16 cellular contexts compared by ENCODE assay signal in the genomic region with DNA sequence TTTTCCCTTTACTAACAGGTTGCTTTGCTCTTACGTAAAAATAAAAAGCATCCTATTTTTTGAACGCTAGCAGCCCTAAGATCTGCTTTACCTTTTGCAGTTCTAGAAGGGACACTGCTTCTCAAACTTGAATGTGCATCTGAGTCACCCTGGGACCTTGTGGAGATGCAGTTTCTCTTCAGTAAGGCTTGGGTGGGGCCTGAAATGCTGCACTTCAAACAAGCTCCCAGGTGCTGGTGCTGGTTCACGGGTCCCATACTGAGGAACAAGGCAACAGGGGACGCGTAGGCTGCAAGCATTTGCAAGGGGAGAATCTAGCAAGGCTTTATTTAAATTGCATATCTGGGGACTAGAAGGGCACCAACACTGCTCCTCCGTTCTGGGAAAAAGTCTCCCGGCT. TPM values are rescaled to one million over a fixed set of nuclear protein-coding genes. Genes with fewer than 3 reads are reported as not detected.
DNase-seq lines count a peak whose midpoint lies in the region; ATAC-seq, FAIRE-seq and TF ChIP-seq lines count a peak whose summit lies in the region.
"Had no signal": no experiment of that assay in that cellular context is flagged by ENCODE, and none has a peak within 500 bp of the region (broad histone marks: within the 10 kb centered on the region; RNA-seq: fewer than 3 reads in every experiment).

No MANE protein-coding gene starts in this region.

- 87% methylated on average over 7 of the region's 7 CpGs for WGBS in GM12878 (ENCODE audit: insufficient coverage, insufficient replicate concordance, low lambda C conversion rate, missing lambda C conversion rate)

- H3K4me2 ChIP-seq in GM12878 (ENCODE audit: control insufficient read depth, insufficient read depth) = no peak overlapping the region

- no peaks in the 10 kb centered on the region for H3K36me3 ChIP-seq in GM12878 (ENCODE audit: control insufficient read depth in 2 of 2, insufficient read depth in 2 of 2, low read length in 1 of 2)
- H3K36me3 ChIP-seq: suprapubic skin had no signal

- H4K20me1 ChIP-seq in GM12878 (ENCODE audit: control insufficient read depth, insufficient read depth) = no peaks in the 10 kb centered on the region

- no peaks in the 10 kb centered on the region for H3K27me3 ChIP-seq in GM12878 (replicated peaks in 1 of 2; ENCODE audit: control insufficient read depth in 2 of 2, insufficient read depth in 2 of 2, low read length in 1 of 2)
- H3K27me3 ChIP-seq: dorsolateral prefrontal cortex, suprapubic skin had no signal

- peaks cover 61% of the 10 kb centered on the region for H3K79me2 ChIP-seq in GM12878 (ENCODE audit: control insufficient read depth, insufficient read depth, low read length)

- no peak overlapping the region for H2AFZ ChIP-seq in GM12878 (ENCODE audit: control insufficient read depth, low read depth, low read length)

- TF ChIP-seq CTCF in GM12878 (IDR thresholded peaks at IDR 0.05 in 2 of 3, conservative IDR thresholded peaks at IDR 0.05 in 1 of 3; ENCODE audit: control insufficient read depth in 2 of 3, extremely low read depth in 1 of 3, insufficient read depth in 1 of 3, low read depth in 3 of 3, low read length in 3 of 3) = no peak
- no peak for TF ChIP-seq CTCF in mesothelial cell of epicardium (IDR thresholded peaks at IDR 0.05; ENCODE audit: unreplicated experiment)

- H3K4me3 Mint-ChIP-seq in mesothelial cell of epicardium = no peak overlapping the region
- no peak overlapping the region for H3K4me3 Mint-ChIP-seq in activated CD4-positive, alpha-beta T cell treated with anti-CD3 and anti-CD28 coated beads for 36 hours
- H3K4me3 Mint-ChIP-seq: naive thymus-derived CD8-positive, alpha-beta T cell had no signal

- POLR2A ChIA-PET in GM12878 (lab: Charles Lee) = interaction anchor here (1.2 to 2.7 kb wide), 4 partner anchors 9 to 32 kb away, joined by 4 to 10 read pairs (median 6); no protein-coding TSS in a partner anchor
- POLR2A ChIA-PET in activated CD4-positive, alpha-beta T cell treated with anti-CD3 and anti-CD28 coated beads for 36 hours (lab: Charles Lee) = interaction anchor here (1.2 kb wide), 1 partner anchor 19 kb away, joined by 3 read pairs; no protein-coding TSS in a partner anchor

- no peaks in the 10 kb centered on the region for H3K36me3 Mint-ChIP-seq in mesothelial cell of epicardium
- H3K36me3 Mint-ChIP-seq in activated CD4-positive, alpha-beta T cell treated with anti-CD3 and anti-CD28 coated beads for 36 hours (ENCODE audit: low read depth) = no peaks in the 10 kb centered on the region
- H3K36me3 Mint-ChIP-seq: naive thymus-derived CD8-positive, alpha-beta T cell had no signal

- TF ChIP-seq EP300 in GM12878 (IDR thresholded peaks at IDR 0.05; ENCODE audit: borderline replicate concordance in 1 of 2, control insufficient read depth in 1 of 2, low read depth in 2 of 2, low read length in 2 of 2) = no peak

- SMC1A ChIA-PET in GM12878 (lab: Charles Lee; ENCODE audit: uncharacterized antibody, unreplicated experiment) = interaction anchor here (2.2 to 14.6 kb wide), 5 partner anchors 14 to 68 kb away, joined by 9 to 283 read pairs (median 24); a partner anchor contains a TSS

- TF ChIP-seq POLR2A in GM12878 (IDR thresholded peaks at IDR 0.05; ENCODE audit: low read depth, low read length) = no peak

- peak; percentile 13; the same call in 1 of the 3 replicates for ATAC-seq in GM12878
- ATAC-seq in activated CD4-positive, alpha-beta T cell treated with anti-CD3 and anti-CD28 coated beads for 36 hours = no peak
- no peak for ATAC-seq in GM18873 (IDR thresholded peaks at IDR 0.05; ENCODE audit: low FRiP score, unreplicated experiment)
- no peak for ATAC-seq in GM21717 (IDR thresholded peaks at IDR 0.05; ENCODE audit: unreplicated experiment)
- ATAC-seq: naive thymus-derived CD8-positive, alpha-beta T cell had no signal

- no peak for FAIRE-seq in GM12878 (lab: Jason Lieb, UNC)
- FAIRE-seq: TTC549 had no signal

- no TSS peak for BruUV-seq in GM12878 (replicated peaks; lab: Mats Ljungman, UMichigan)

- H3K27me3 Mint-ChIP-seq in mesothelial cell of epicardium (ENCODE audit: low read depth) = no peaks in the 10 kb centered on the region
- peaks cover 15% of the 10 kb centered on the region for H3K27me3 Mint-ChIP-seq in activated CD4-positive, alpha-beta T cell treated with anti-CD3 and anti-CD28 coated beads for 36 hours

- RAD21 ChIA-PET in GM12878 (lab: Charles Lee; ENCODE audit: unreplicated experiment) = interaction anchor here (1.3 to 2.9 kb wide), 6 partner anchors 10 to 37 kb away, joined by 4 to 20 read pairs (median 7); a partner anchor contains a TSS

- no peaks in the 10 kb centered on the region for H3K9me3 Mint-ChIP-seq in mesothelial cell of epicardium
- H3K9me3 Mint-ChIP-seq in activated CD4-positive, alpha-beta T cell treated with anti-CD3 and anti-CD28 coated beads for 36 hours (ENCODE audit: low read depth) = no peaks in the 10 kb centered on the region
- H3K9me3 Mint-ChIP-seq: naive thymus-derived CD8-positive, alpha-beta T cell had no signal

- intact Hi-C loops in GM12878 (cut with micrococcal nuclease; ENCODE audit: unreplicated experiment) = no loop called here
- intact Hi-C loops in activated CD4-positive, alpha-beta T cell treated with anti-CD3 and anti-CD28 coated beads for 36 hours (cut with DNase I, micrococcal nuclease) = loop anchor here in 1 of 2 experiments (1.0 to 10.0 kb wide), 2 partner anchors 32 to 707 kb away; a partner anchor contains a TSS

- in situ Hi-C loops in GM12878 (cut with MboI) = no loop called here

- H3K4me1 Mint-ChIP-seq in mesothelial cell of epicardium = peaks cover 71% of the 10 kb centered on the region
- peaks cover 21% of the 10 kb centered on the region for H3K4me1 Mint-ChIP-seq in activated CD4-positive, alpha-beta T cell treated with anti-CD3 and anti-CD28 coated beads for 36 hours

- H3K4me1 ChIP-seq in GM12878 (ENCODE audit: control insufficient read depth, insufficient read depth, low read length) = peaks cover 28% of the 10 kb centered on the region

- H3K9ac ChIP-seq in GM12878 (ENCODE audit: control insufficient read depth, insufficient read depth, low read length) = no peak overlapping the region

- CTCF ChIA-PET in GM12878 (lab: Yijun Ruan, JAX) = interaction anchor here (1.3 to 14.6 kb wide), 8 partner anchors 10 to 71 kb away, joined by 3 to 148 read pairs (median 8); a partner anchor contains a TSS
- CTCF ChIA-PET in activated CD4-positive, alpha-beta T cell treated with anti-CD3 and anti-CD28 coated beads for 36 hours (lab: Charles Lee) = no interaction called here

- H3K9me3 ChIP-seq in GM12878 (replicated peaks; ENCODE audit: control insufficient read depth, insufficient read depth, low read length) = no peaks in the 10 kb centered on the region
- H3K9me3 ChIP-seq: suprapubic skin had no signal

- no peak for TF ChIP-seq RAD21 in GM12878 (IDR thresholded peaks at IDR 0.05; ENCODE audit: insufficient read depth, low read depth, low read length)

- peak overlapping the region; percentile 92 for H3K27ac Mint-ChIP-seq in mesothelial cell of epicardium
- H3K27ac Mint-ChIP-seq in activated CD4-positive, alpha-beta T cell treated with anti-CD3 and anti-CD28 coated beads for 36 hours = no peak overlapping the region

- H3K27ac ChIP-seq in GM12878 (ENCODE audit: control insufficient read depth, insufficient read depth) = no peak overlapping the region
- H3K27ac ChIP-seq: dorsolateral prefrontal cortex, suprapubic skin had no signal

- H3K4me3 ChIP-seq in GM12878 = no peak overlapping the region
- H3K4me3 ChIP-seq: dorsolateral prefrontal cortex, suprapubic skin had no signal

- DNase-seq in ELR (ENCODE audit: low read depth) = peak; percentile 64
- DNase-seq in HK-2 (ENCODE audit: unreplicated experiment) = peak; percentile 35
- no peak for DNase-seq in GM12878 (ENCODE audit: low read depth, low spot score)
- DNase-seq in mesothelial cell of epicardium (ENCODE audit: low spot score in 2 of 2, unreplicated experiment in 2 of 2) = no peak
- no peak for DNase-seq in activated CD4-positive, alpha-beta T cell treated with anti-CD3 and anti-CD28 coated beads for 36 hours
- no peak for DNase-seq in NCI-H524 treated with DMSO at 0.1 percent for 48 hours (lab: John Stamatoyannopoulos, UW)
- DNase-seq: C1 segment of cervical spinal cord; dorsolateral prefrontal cortex; GF-D8; left cardiac atrium; naive thymus-derived CD8-positive, alpha-beta T cell; NCI-H524 had no signal

TF ChIP-seq in GM12878, 131 proteins besides CTCF, POLR2A, EP300 and RAD21 (continues in another document):
- no peak for TF ChIP-seq TCF7 (IDR thresholded peaks at IDR 0.05; ENCODE audit: borderline replicate concordance)

RNA-seq across cellular contexts. Expression of a gene that starts 30.0 kb away (rescaled TPM):
- 21.2 and 21.5 TPM in 2 replicates for total RNA-seq in GM12878 (2013; cell fraction: nucleolus; rRNA removed)
- total RNA-seq in GM12878 (2014; rRNA removed) (19.6 and 21.5 TPM in 2 replicates), GM12878 (2014; rRNA removed; fragmentation: Illumina TruSeq; extraction: Trizol) (15.3 and 16.0 TPM in 2 replicates), GM12878 (2021) (16.1 and 16.6 TPM in 2 replicates), mesothelial cell of epicardium (8.5 to 9.4 TPM (median 9.1 TPM) in 3 replicates)
- polyA plus RNA-seq in GM12878 (2011; ENCODE audit: low read depth) = 5.7 TPM
- polyA plus RNA-seq in GM12878 (2011; rRNA removed) (11.0 and 11.6 TPM in 2 replicates), GM12878 (2014; fragmentation: Illumina TruSeq; extraction: Trizol) (12.1 and 12.7 TPM in 2 replicates), GM12878 (2014; fragmentation: Nextera tagmentation; extraction: Ambion mirVana) (10 to 100 TPM in 1 of 2 experiments, 1 to 10 TPM in 1; 7.9 to 21.2 TPM), GM12878 (2014; rRNA removed) (8.7 and 9.0 TPM in 2 replicates), GM12878 (2016; fragmentation: Nextera tagmentation; extraction: Ambion mirVana) (10 to 100 TPM; 15.4 to 15.9 TPM)
- polyA plus RNA-seq in GM12878 (2011; cell fraction: cytosol; rRNA removed) = 8.3 and 9.8 TPM in 2 replicates
- polyA plus RNA-seq in GM12878 (2011; cell fraction: nucleus; rRNA removed) = 6.7 and 6.8 TPM in 2 replicates
- 7.1 and 8.3 TPM in 2 replicates for polyA plus RNA-seq in GM12878 (2012)
- polyA minus RNA-seq in GM12878 (2011; rRNA and poly(A)+ RNA removed) = 19.7 and 20.8 TPM in 2 replicates
- polyA minus RNA-seq in GM12878 (2011; cell fraction: cytosol; rRNA and poly(A)+ RNA removed) = 4.5 and 6.0 TPM in 2 replicates
- 7.9 and 11.9 TPM in 2 replicates for polyA minus RNA-seq in GM12878 (2011; cell fraction: nucleus; rRNA and poly(A)+ RNA removed)
- 1 to 10 TPM; 2.2 to 2.5 TPM for total RNA-seq in activated CD4-positive, alpha-beta T cell treated with anti-CD3 and anti-CD28 coated beads for 36 hours

Comparison
In these comparisons a context has a peak if more than half of its experiments do, and no peak if none do; other contexts are left out.
1. DNase-seq: peak in ELR (single experiment) and HK-2 (single experiment); none in GM12878 (single experiment), mesothelial cell of epicardium (0 of 2), activated CD4-positive, alpha-beta T cell treated with anti-CD3 and anti-CD28 coated beads for 36 hours (single experiment) and NCI-H524 treated with DMSO at 0.1 percent for 48 hours (single experiment).